Comparison of ENCODE assay signal across 8 cellular contexts in the genomic region with DNA sequence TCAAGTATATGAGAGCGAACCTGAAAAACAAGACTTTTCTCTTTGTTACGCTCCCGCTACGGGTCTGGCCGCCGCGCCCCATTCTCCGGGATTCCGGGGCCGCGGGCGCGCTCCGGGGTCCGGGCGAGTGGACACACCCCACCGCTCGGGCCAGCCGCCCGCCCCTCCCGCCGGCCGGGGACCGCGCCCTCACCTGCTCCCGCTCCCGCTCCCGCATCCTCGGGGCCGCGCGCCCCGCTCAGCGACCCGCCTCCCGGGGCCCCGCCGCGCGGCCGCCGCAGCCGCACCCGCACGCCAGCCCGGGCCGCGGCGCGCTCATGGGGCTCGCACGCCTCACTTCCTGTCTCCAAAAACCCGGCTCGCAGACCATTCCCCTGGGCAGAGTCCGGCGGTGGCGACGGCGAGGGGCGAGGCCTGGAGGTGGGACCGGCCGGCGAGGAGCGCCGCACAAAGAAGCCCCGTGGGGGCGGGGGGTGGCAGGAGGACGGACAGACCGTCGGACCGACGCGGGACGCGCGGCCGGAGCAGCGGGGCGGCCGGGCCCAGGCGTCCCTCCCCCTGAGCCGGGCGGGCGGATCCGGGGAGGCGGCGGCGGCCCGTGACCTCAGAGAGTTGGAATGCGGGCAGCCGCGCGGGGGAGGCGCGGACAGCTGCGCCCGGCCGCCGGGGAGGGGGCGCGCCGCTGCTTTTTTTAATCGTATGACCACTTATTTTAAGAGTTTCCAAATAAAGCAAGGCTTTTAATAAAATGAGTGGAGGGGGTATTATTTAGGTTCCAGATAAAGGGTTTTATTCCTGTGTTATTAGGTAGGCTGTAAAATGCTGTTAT. TPM values are rescaled to one million over a fixed set of nuclear protein-coding genes. Genes with fewer than 3 reads are reported as not detected.
DNase-seq lines count a peak whose midpoint lies in the region; ATAC-seq, FAIRE-seq and TF ChIP-seq lines count a peak whose summit lies in the region.

Gene PTPN21, minus strand, starts transcription at position 550 of the 829 bp plus-strand sequence. CDS start 4,590 bp downstream, outside the sequence.

- no peak for TF ChIP-seq POLR2A in GM12891 (IDR thresholded peaks at IDR 0.05; ENCODE audit: low read depth, low read length)

- FAIRE-seq in GM12891 (lab: Jason Lieb, UNC), result no peak

- H3K4me1 Mint-ChIP-seq in naive thymus-derived CD8-positive, alpha-beta T cell, result peaks cover 18 to 42% (median 40%) of the 10 kb centered on the region in 4 donors

- POLR2A ChIA-PET in naive thymus-derived CD8-positive, alpha-beta T cell (lab: Charles Lee), result no interaction called here

- H3K27ac Mint-ChIP-seq in naive thymus-derived CD8-positive, alpha-beta T cell, result peak within 1 kb of the TSS in 2 of 10 donors; percentile 25 to 40

- peak in 1 of 2 donors; percentile 9 for ATAC-seq in naive thymus-derived CD8-positive, alpha-beta T cell
- ATAC-seq in GM19395 (IDR thresholded peaks at IDR 0.05; ENCODE audit: unreplicated experiment), result no peak

- H3K36me3 Mint-ChIP-seq in naive thymus-derived CD8-positive, alpha-beta T cell, result peaks cover 0 to 6% (median 0%) of the 10 kb centered on the region in 3 donors

- TF ChIP-seq RAD21 in Ishikawa (IDR thresholded peaks at IDR 0.05; ENCODE audit: low read depth), result no peak

- DNase-seq in AG08395 (ENCODE audit: low spot score) (peak; percentile 87), GM12891 (ENCODE audit: insufficient read length, low spot score) (peak; percentile 42), foreskin melanocyte (peak; percentile 45), NCI-H2029 (lab: John Stamatoyannopoulos, UW) (no peak)
- peak; percentile 16 for DNase-seq in activated naive CD4-positive, alpha-beta T cell treated with anti-CD3 and anti-CD28 coated beads, Interleukin-2, amount 50 U/mL, for 16 hours
- peak in 1 of 10 donors; percentile 13 for DNase-seq in naive thymus-derived CD8-positive, alpha-beta T cell

- peaks cover 26 to 55% (median 50%) of the 10 kb centered on the region in 5 donors for H3K27me3 Mint-ChIP-seq in naive thymus-derived CD8-positive, alpha-beta T cell

- peak within 1 kb of the TSS; percentile 62 to 80 (median 74) for H3K4me3 Mint-ChIP-seq in naive thymus-derived CD8-positive, alpha-beta T cell

- TF ChIP-seq EP300 in Ishikawa (IDR thresholded peaks at IDR 0.05; ENCODE audit: borderline replicate concordance), result peak; percentile 12; the same call in 1 of the 2 replicates

- peaks cover 0 to 4% (median 0%) of the 10 kb centered on the region in 9 donors for H3K9me3 Mint-ChIP-seq in naive thymus-derived CD8-positive, alpha-beta T cell

TF ChIP-seq in GM12891, 5 proteins besides CTCF, POLR2A, EP300 and RAD21:
- no peak for TF ChIP-seq POU2F2 (IDR thresholded peaks at IDR 0.05; ENCODE audit: low read depth, low read length)
- no peak for TF ChIP-seq TAF1 (IDR thresholded peaks at IDR 0.05; ENCODE audit: low read depth, low read length)
- no peak for TF ChIP-seq PAX5 (IDR thresholded peaks at IDR 0.05; ENCODE audit: insufficient read depth, low read length, severe bottlenecking)
- no peak for TF ChIP-seq POLR2AphosphoS5 (IDR thresholded peaks at IDR 0.05; ENCODE audit: low read depth, low read length)
- no peak for TF ChIP-seq SPI1 (IDR thresholded peaks at IDR 0.05; ENCODE audit: low read depth, low read length)

TF ChIP-seq in Ishikawa, 13 proteins besides CTCF, POLR2A, EP300 and RAD21:
- TF ChIP-seq NFIC (IDR thresholded peaks at IDR 0.05) (no peak), ZBTB7A (IDR thresholded peaks at IDR 0.05; ENCODE audit: low read depth) (peak; percentile 77; the same call in 1 of the 2 replicates), YY1 (IDR thresholded peaks at IDR 0.05; ENCODE audit: low read depth) (0 out of 2 replicates have a peak, but pooled peaks have one; percentile 12), TEAD4 (IDR thresholded peaks at IDR 0.05) (peak; percentile 81), CREB1 (IDR thresholded peaks at IDR 0.05; ENCODE audit: low read depth) (no peak), TAF1 (IDR thresholded peaks at IDR 0.05; ENCODE audit: low read depth) (peak; percentile 55; the same call in 1 of the 2 replicates)

RNA-seq across cellular contexts. Expression of gene PTPN21, which starts in this region (rescaled TPM):
- 0.42 TPM for polyA plus RNA-seq in GM12891 (2012; ENCODE audit: low read depth, missing spikeins)
- not detected for total RNA-seq in naive thymus-derived CD8-positive, alpha-beta T cell
- polyA plus RNA-seq in naive thymus-derived CD8-positive, alpha-beta T cell, result not detected
